In genomic region chr5:96808541-96808828, GRCh38 we compare ENCODE assay signal across 1 cellular context.
TF ChIP-seq lines count a peak whose summit lies in the region.

No MANE protein-coding gene starts in this region.

TF ChIP-seq in H1, 55 proteins besides CTCF, POLR2A, EP300 and RAD21:
- TF ChIP-seq SP1 (IDR thresholded peaks at IDR 0.05; ENCODE audit: low read depth, low read length) (no peak), TAF1 (IDR thresholded peaks at IDR 0.05; ENCODE audit: low read depth, low read length) (no peak), CHD7 (IDR thresholded peaks at IDR 0.05; ENCODE audit: insufficient replicate concordance, low read length) (no peak), E2F6 (IDR thresholded peaks at IDR 0.05) (no peak), CBX8 (IDR thresholded peaks at IDR 0.05; ENCODE audit: borderline replicate concordance, low read depth, low read length) (no peak), TBP (IDR thresholded peaks at IDR 0.05; ENCODE audit: low read depth, low read length) (no peak), PHF8 (conservative IDR thresholded peaks at IDR 0.05; ENCODE audit: low read depth, low read length) (no peak), USF2 (IDR thresholded peaks at IDR 0.05; ENCODE audit: low read length) (no peak), BCL11A (IDR thresholded peaks at IDR 0.05; ENCODE audit: low read depth in 2 of 2, low read length in 2 of 2) (no peak), SAP30 (IDR thresholded peaks at IDR 0.05; ENCODE audit: insufficient read depth, insufficient replicate concordance, low read length) (no peak), ASH2L (IDR thresholded peaks at IDR 0.05; ENCODE audit: low read length) (no peak), GTF2F1 (IDR thresholded peaks at IDR 0.05; ENCODE audit: borderline replicate concordance, low read depth, low read length) (no peak)
